2 cellular contexts compared by ENCODE assay signal in the genomic region with DNA sequence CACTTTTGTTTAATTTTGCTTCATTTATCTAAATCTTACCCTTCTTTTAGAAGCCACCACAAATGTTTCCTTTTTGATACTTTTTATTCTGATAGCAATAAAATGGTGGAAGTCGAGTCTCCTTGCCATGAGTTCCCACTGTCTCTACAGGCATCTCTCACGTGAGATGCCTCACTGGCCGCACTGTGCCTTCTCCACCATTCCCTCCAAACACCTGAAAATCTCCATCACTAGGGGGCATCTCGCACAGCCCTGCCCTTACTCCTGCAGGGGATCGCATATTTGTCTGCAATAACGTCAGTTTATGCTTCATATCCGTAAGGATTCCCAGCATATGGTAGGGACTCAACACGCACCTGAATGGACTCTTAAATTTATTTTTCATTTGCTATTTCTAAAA.
A peak's percentile ranks its signal among the peaks of the same experiment; 100 is the strongest.
TF ChIP-seq lines count a peak whose summit lies in the region.

No MANE protein-coding gene starts in this region.

TF ChIP-seq in IMR-90, 13 proteins besides CTCF, POLR2A, EP300 and RAD21:
- TF ChIP-seq RFX5 (IDR thresholded peaks at IDR 0.05; ENCODE audit: low read depth, low read length) (no peak), CEBPB (IDR thresholded peaks at IDR 0.05; ENCODE audit: low read depth, low read length) (no peak), MAZ (IDR thresholded peaks at IDR 0.05; ENCODE audit: borderline replicate concordance, low read depth, low read length) (no peak), CHD1 (IDR thresholded peaks at IDR 0.05; ENCODE audit: low read depth, low read length) (no peak), BHLHE40 (IDR thresholded peaks at IDR 0.05; ENCODE audit: low read depth, low read length) (no peak), NFE2L2 (IDR thresholded peaks at IDR 0.05; ENCODE audit: low read depth, low read length) (no peak), MAFK (IDR thresholded peaks at IDR 0.05; ENCODE audit: low read depth, low read length) (no peak), RCOR1 (IDR thresholded peaks at IDR 0.05; ENCODE audit: insufficient replicate concordance, low read length) (no peak), FOS (IDR thresholded peaks at IDR 0.05; ENCODE audit: low read depth, low read length) (no peak), SMC3 (IDR thresholded peaks at IDR 0.05; ENCODE audit: low read depth, low read length) (no peak), MXI1 (IDR thresholded peaks at IDR 0.05; ENCODE audit: borderline replicate concordance, low read depth, low read length) (no peak)
- TF ChIP-seq, protein P1, sequence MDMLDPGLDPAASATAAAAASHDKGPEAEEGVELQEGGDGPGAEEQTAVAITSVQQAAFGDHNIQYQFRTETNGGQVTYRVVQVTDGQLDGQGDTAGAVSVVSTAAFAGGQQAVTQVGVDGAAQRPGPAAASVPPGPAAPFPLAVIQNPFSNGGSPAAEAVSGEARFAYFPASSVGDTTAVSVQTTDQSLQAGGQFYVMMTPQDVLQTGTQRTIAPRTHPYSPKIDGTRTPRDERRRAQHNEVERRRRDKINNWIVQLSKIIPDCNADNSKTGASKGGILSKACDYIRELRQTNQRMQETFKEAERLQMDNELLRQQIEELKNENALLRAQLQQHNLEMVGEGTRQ (IDR thresholded peaks at IDR 0.05; ENCODE audit: low read depth, low read length), result no peak
- TF ChIP-seq, protein P2, sequence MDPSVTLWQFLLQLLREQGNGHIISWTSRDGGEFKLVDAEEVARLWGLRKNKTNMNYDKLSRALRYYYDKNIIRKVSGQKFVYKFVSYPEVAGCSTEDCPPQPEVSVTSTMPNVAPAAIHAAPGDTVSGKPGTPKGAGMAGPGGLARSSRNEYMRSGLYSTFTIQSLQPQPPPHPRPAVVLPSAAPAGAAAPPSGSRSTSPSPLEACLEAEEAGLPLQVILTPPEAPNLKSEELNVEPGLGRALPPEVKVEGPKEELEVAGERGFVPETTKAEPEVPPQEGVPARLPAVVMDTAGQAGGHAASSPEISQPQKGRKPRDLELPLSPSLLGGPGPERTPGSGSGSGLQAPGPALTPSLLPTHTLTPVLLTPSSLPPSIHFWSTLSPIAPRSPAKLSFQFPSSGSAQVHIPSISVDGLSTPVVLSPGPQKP (IDR thresholded peaks at IDR 0.05; ENCODE audit: borderline replicate concordance, low read depth, low read length), result no peak

TF ChIP-seq in K562, 482 proteins besides CTCF, POLR2A, EP300 and RAD21:
- TF ChIP-seq, protein P3, sequence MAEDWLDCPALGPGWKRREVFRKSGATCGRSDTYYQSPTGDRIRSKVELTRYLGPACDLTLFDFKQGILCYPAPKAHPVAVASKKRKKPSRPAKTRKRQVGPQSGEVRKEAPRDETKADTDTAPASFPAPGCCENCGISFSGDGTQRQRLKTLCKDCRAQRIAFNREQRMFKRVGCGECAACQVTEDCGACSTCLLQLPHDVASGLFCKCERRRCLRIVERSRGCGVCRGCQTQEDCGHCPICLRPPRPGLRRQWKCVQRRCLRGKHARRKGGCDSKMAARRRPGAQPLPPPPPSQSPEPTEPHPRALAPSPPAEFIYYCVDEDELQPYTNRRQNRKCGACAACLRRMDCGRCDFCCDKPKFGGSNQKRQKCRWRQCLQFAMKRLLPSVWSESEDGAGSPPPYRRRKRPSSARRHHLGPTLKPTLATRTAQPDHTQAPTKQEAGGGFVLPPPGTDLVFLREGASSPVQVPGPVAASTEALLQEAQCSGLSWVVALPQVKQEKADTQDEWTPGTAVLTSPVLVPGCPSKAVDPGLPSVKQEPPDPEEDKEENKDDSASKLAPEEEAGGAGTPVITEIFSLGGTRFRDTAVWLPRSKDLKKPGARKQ (CRISPR knock-in tag; IDR thresholded peaks at IDR 0.05), result 0 out of 2 replicates have a peak, but pooled peaks have one; percentile 38
- TF ChIP-seq SMC3 (conservative IDR thresholded peaks at IDR 0.05; ENCODE audit: insufficient read depth, low read depth, low read length) (0 out of 2 replicates have a peak, but pooled peaks have one; percentile 27), FOXA3 (CRISPR knock-in tag; conservative IDR thresholded peaks at IDR 0.05 in 1 of 2, IDR thresholded peaks at IDR 0.05 in 1 of 2) (no peak)
